ENCODE assay signal across 8 cellular contexts in the genomic region with DNA sequence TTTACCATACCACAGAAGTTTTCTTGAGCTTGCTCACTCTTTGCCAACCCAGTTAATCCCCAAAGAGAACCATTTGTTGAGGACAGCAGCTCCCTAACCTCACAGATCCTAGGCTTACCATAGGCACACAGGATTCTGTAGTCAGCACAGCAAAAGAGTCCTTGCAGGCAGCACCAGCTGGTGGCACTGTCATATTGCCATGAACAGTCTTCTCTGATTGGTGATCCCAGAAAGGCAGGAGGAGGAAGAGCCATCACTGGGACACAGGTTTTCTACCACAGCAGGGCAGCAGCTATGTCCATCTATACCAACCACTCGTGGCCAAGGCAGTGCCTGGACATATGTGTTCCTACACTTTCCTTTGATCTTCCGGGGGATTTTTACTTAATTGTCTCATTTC.
A peak's percentile ranks its signal among the peaks of the same experiment; 100 is the strongest.
DNase-seq lines count a peak whose midpoint lies in the region; ATAC-seq and TF ChIP-seq lines count a peak whose summit lies in the region.

No MANE protein-coding gene starts in this region.

- no peak overlapping the region for H3K4me3 ChIP-seq in smooth muscle cell

- H3K4me1 ChIP-seq in smooth muscle cell (ENCODE audit: low read depth), result no peaks in the 10 kb centered on the region

- DNase-seq in ELF-1 (ENCODE audit: low read depth, low spot score), result peak; percentile 29
- DNase-seq in NCI-H2029 (lab: John Stamatoyannopoulos, UW), result peak; percentile 70
- peak; percentile 63 to 86 for DNase-seq in T47D (ENCODE audit: low read depth in 1 of 2, low spot score in 1 of 2)
- peak; percentile 48 to 53 for DNase-seq in left colon
- DNase-seq in smooth muscle cell (lab: John Stamatoyannopoulos, UW; ENCODE audit: unreplicated experiment), result no peak
- no peak for DNase-seq in germinal center (ENCODE audit: low spot score)

- ATAC-seq in left colon (peak; percentile 97), GM18858 (IDR thresholded peaks at IDR 0.05; ENCODE audit: unreplicated experiment) (no peak), GM21825 (IDR thresholded peaks at IDR 0.05; ENCODE audit: unreplicated experiment) (no peak)

- no peaks in the 10 kb centered on the region for H3K9me3 ChIP-seq in smooth muscle cell (replicated peaks; ENCODE audit: low read depth)

- WGBS in smooth muscle cell (ENCODE audit: low lambda C conversion rate), result 84% methylated on average over 2 of the region's 2 CpGs

- H2AFZ ChIP-seq in smooth muscle cell (ENCODE audit: low read depth), result no peak overlapping the region

- intact Hi-C loops in left colon (cut with DNase I, micrococcal nuclease), result no loop called here

- in situ Hi-C loops in T47D (cut with HindIII; ENCODE audit: low pct_unique_long_range_greater_than_20kb, low sequenced_read_pairs), result no loop called here

- TF ChIP-seq CTCF in smooth muscle cell (IDR thresholded peaks at IDR 0.05; ENCODE audit: borderline replicate concordance, insufficient read depth, poor library complexity, severe bottlenecking), result no peak

- H3F3A ChIP-seq in smooth muscle cell (ENCODE audit: low read depth), result no peaks in the 10 kb centered on the region

- no peak overlapping the region for H3K4me2 ChIP-seq in smooth muscle cell

- no peaks in the 10 kb centered on the region for H4K20me1 ChIP-seq in smooth muscle cell (ENCODE audit: low read depth)

- H3K27ac ChIP-seq in smooth muscle cell (ENCODE audit: low read depth), result no peak overlapping the region

- H3K79me2 ChIP-seq in smooth muscle cell (ENCODE audit: low read depth), result no peaks in the 10 kb centered on the region

- H3K36me3 ChIP-seq in smooth muscle cell (ENCODE audit: low read depth), result no peaks in the 10 kb centered on the region

- no peaks in the 10 kb centered on the region for H3K27me3 ChIP-seq in smooth muscle cell (ENCODE audit: low read depth)

- H3K9ac ChIP-seq in smooth muscle cell (ENCODE audit: low read depth), result no peak overlapping the region

Comparison
In these comparisons a context has a peak if more than half of its experiments do, and no peak if none do; other contexts are left out.
1. DNase-seq: peak in ELF-1 (single experiment), NCI-H2029 (single experiment), T47D (2 of 2) and left colon (2 of 2); none in smooth muscle cell (single experiment) and germinal center (single experiment).